Comparison of ENCODE assay signal across 10 cellular contexts in the genomic region with DNA sequence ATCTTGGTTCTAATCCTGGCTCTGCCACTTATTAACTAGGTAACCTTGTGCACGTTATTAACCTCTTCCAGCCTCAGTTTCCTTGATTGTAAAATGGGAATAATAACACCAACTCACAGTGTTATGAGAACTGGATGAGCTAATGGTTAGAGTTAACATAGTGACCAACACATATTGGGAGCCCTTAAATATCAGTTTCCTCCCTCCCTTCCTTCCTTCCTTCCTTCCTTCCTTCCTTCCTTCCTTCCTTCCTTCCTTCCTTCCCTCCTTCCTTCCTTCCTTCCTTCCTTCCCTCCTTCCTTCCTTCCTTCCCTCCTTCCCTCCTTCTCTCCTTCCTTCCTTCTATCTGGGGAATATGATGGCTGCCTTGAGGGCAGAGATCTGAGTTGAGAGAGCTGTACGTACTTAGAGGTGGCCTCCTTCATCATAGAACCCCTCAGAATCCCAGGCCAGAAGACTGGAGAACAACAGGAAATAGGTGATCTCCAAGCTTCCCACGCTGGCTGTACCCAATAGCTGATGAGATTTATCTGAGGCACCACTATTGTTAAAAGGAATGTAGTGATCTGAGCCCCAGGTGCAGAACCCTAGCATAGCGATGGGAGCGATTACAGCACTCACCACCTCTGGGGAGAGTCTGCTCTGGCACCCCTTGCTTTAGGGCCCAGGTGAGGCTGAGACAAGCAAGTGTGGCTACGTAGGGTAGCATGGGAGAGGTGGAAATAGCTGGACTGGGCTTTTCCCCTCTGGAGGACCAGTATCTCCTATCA.
DNase-seq lines count a peak whose midpoint lies in the region; TF ChIP-seq lines count a peak whose summit lies in the region.
"Had no signal": no experiment of that assay in that cellular context is flagged by ENCODE, and none has a peak within 500 bp of the region (broad histone marks: within the 10 kb centered on the region; RNA-seq: fewer than 3 reads in every experiment).

No MANE protein-coding gene starts in this region.

- H3K36me3 ChIP-seq in BLaER1 (no peaks in the 10 kb centered on the region), Loucy (ENCODE audit: insufficient read depth, low read length) (no peaks in the 10 kb centered on the region), parathyroid adenoma (ENCODE audit: control insufficient read depth, insufficient read depth, low read length) (no peaks in the 10 kb centered on the region)

- H3K9me3 ChIP-seq in BLaER1 (no peaks in the 10 kb centered on the region), Loucy (ENCODE audit: insufficient read depth, low read depth, low read length) (no peaks in the 10 kb centered on the region), parathyroid adenoma (ENCODE audit: control insufficient read depth, low read length) (no peaks in the 10 kb centered on the region)

- H4K20me1 ChIP-seq in BLaER1: no peaks in the 10 kb centered on the region
- no peaks in the 10 kb centered on the region for H4K20me1 ChIP-seq in Loucy (ENCODE audit: insufficient read depth, low read length, poor library complexity, severe bottlenecking)

- no peak for TF ChIP-seq CTCF in Loucy (conservative IDR thresholded peaks at IDR 0.05; ENCODE audit: low read length)
- TF ChIP-seq CTCF in parathyroid adenoma (IDR thresholded peaks at IDR 0.05): no peak

- H3F3A ChIP-seq in Loucy (ENCODE audit: low read depth): no peaks in the 10 kb centered on the region

- H3K4me3 ChIP-seq in BLaER1 (no peak overlapping the region), Loucy (ENCODE audit: low read length, poor library complexity, severe bottlenecking) (no peak overlapping the region), parathyroid adenoma (ENCODE audit: low read depth, low read length) (no peak overlapping the region)
- H3K4me3 ChIP-seq: GM23338 had no signal

- H3K27me3 ChIP-seq in BLaER1 (no peaks in the 10 kb centered on the region), Loucy (ENCODE audit: insufficient read depth, low read length, poor library complexity, severe bottlenecking) (no peaks in the 10 kb centered on the region), parathyroid adenoma (ENCODE audit: control insufficient read depth, insufficient read depth, low read length) (no peaks in the 10 kb centered on the region)

- H3K9me2 ChIP-seq in Loucy (replicated peaks; ENCODE audit: low read depth, low read length): no peaks in the 10 kb centered on the region

- H3K9ac ChIP-seq in BLaER1: no peak overlapping the region
- H3K9ac ChIP-seq in Loucy (ENCODE audit: low read depth, low read length, poor library complexity, severe bottlenecking): peak overlapping the region; percentile 69
- H3K9ac ChIP-seq in parathyroid adenoma: no peak overlapping the region

- H3K4me2 ChIP-seq in BLaER1: peak overlapping the region; percentile 76
- H3K4me2 ChIP-seq in Loucy (ENCODE audit: low read depth, low read length, poor library complexity, severe bottlenecking): no peak overlapping the region
- no peak overlapping the region for H3K4me2 ChIP-seq in parathyroid adenoma (ENCODE audit: low read length)
- H3K4me2 ChIP-seq: GM23338 had no signal

- H2AFZ ChIP-seq in Loucy (ENCODE audit: low read length) (no peak overlapping the region), parathyroid adenoma (no peak overlapping the region)
- H2AFZ ChIP-seq: GM23338 had no signal

- peaks cover 89% of the 10 kb centered on the region for H3K4me1 ChIP-seq in BLaER1
- peaks cover 75% of the 10 kb centered on the region for H3K4me1 ChIP-seq in Loucy (ENCODE audit: insufficient read depth, low read length, poor library complexity, severe bottlenecking)
- H3K4me1 ChIP-seq in parathyroid adenoma: peaks cover 3% of the 10 kb centered on the region

- no peak for DNase-seq in epithelial cell of prostate (ENCODE audit: low read depth, low spot score)
- no peak for DNase-seq in COLO829 (ENCODE audit: low spot score)
- DNase-seq in NOMO-1 (lab: John Stamatoyannopoulos, UW; ENCODE audit: unreplicated experiment in 2 of 2): no peak
- no peak for DNase-seq in NCI-H2029 (lab: John Stamatoyannopoulos, UW)
- DNase-seq in NCI-H526 treated with DMSO at 0.1 percent for 48 hours (lab: John Stamatoyannopoulos, UW): no peak
- DNase-seq: NCI-H1105 had no signal

- H3K27ac ChIP-seq in BLaER1: peak overlapping the region; percentile 77
- peak overlapping the region; percentile 87 for H3K27ac ChIP-seq in epithelial cell of prostate
- peak overlapping the region; percentile 49 for H3K27ac ChIP-seq in parathyroid adenoma

- H3K79me2 ChIP-seq in Loucy (ENCODE audit: insufficient read depth, low read length) (no peaks in the 10 kb centered on the region), parathyroid adenoma (no peaks in the 10 kb centered on the region)
